ENCODE assay signal across 9 cellular contexts in genomic region chr1:59971464-59971911, GRCh38. TPM values are rescaled to one million over a fixed set of nuclear protein-coding genes. Genes with fewer than 3 reads are reported as not detected.
DNase-seq lines count a peak whose midpoint lies in the region; ATAC-seq, FAIRE-seq and TF ChIP-seq lines count a peak whose summit lies in the region.
"Had no signal": no experiment of that assay in that cellular context is flagged by ENCODE, and none has a peak within 500 bp of the region (broad histone marks: within the 10 kb centered on the region; RNA-seq: fewer than 3 reads in every experiment).

No MANE protein-coding gene starts in this region.

- no peaks in the 10 kb centered on the region for H3F3A ChIP-seq in OCI-LY1 (ENCODE audit: insufficient read depth, low read length)

- H3K4me3 Mint-ChIP-seq in activated T-helper 1 cell treated with anti-CD3 and anti-CD28 coated beads, Interleukin-12 subunit alpha, Interleukin-12 subunit beta, Interleukin-2, Interleukin-4 antibody, amounts not matched to agents 30 ng/mL and 10 ng/mL and 1 ng/mL, durations not matched to agents 14 hours and 24 hours and 36 hours = no peak overlapping the region
- H3K4me3 Mint-ChIP-seq: IgD-negative memory B cell had no signal

- H2AFZ ChIP-seq in OCI-LY1 (ENCODE audit: low read length) = no peak overlapping the region

- TF ChIP-seq EP300 in gastroesophageal sphincter (IDR thresholded peaks at IDR 0.05) = no peak

- H3K27ac Mint-ChIP-seq in activated T-helper 1 cell treated with anti-CD3 and anti-CD28 coated beads, Interleukin-12 subunit alpha, Interleukin-12 subunit beta, Interleukin-2, Interleukin-4 antibody, amounts not matched to agents 30 ng/mL and 10 ng/mL and 1 ng/mL, durations not matched to agents 14 hours and 24 hours and 36 hours = no peak overlapping the region
- H3K27ac Mint-ChIP-seq: IgD-negative memory B cell had no signal

- H3K9me3 Mint-ChIP-seq in activated T-helper 1 cell treated with anti-CD3 and anti-CD28 coated beads, Interleukin-12 subunit alpha, Interleukin-12 subunit beta, Interleukin-2, Interleukin-4 antibody, amounts not matched to agents 30 ng/mL and 10 ng/mL and 1 ng/mL, durations not matched to agents 14 hours and 24 hours and 36 hours = no peaks in the 10 kb centered on the region
- H3K9me3 Mint-ChIP-seq: IgD-negative memory B cell had no signal

- TF ChIP-seq CTCF in OCI-LY1 (IDR thresholded peaks at IDR 0.05; ENCODE audit: low read length) (peak; percentile 89), gastroesophageal sphincter (IDR thresholded peaks at IDR 0.05) (peak; percentile 68 to 91 (median 79))

- ATAC-seq in GM19395 (IDR thresholded peaks at IDR 0.05; ENCODE audit: unreplicated experiment) (peak; percentile 86), gastroesophageal sphincter (peak; percentile 68)

- DNase-seq in C1 segment of cervical spinal cord (lab: John Stamatoyannopoulos, UW) (peak in 12 of 14 donors; percentile 9 to 77 (median 63)), occipital lobe (lab: John Stamatoyannopoulos, UW) (peak; percentile 76), urothelium cell line (ENCODE audit: low spot score) (peak; percentile 85)
- peak; percentile 15 for DNase-seq in activated T-helper 1 cell treated with anti-CD3 and anti-CD28 coated beads, Interleukin-12 subunit alpha, Interleukin-12 subunit beta, Interleukin-2, Interleukin-4 antibody, amounts not matched to agents 30 ng/mL and 10 ng/mL and 1 ng/mL, durations not matched to agents 14 hours and 24 hours and 36 hours (ENCODE audit: low spot score)

- H3K79me2 ChIP-seq in OCI-LY1 (ENCODE audit: insufficient read depth, low read length) = no peaks in the 10 kb centered on the region

- intact Hi-C loops in activated T-helper 1 cell treated with anti-CD3 and anti-CD28 coated beads, Interleukin-12 subunit alpha, Interleukin-12 subunit beta, Interleukin-2, Interleukin-4 antibody, amounts not matched to agents 30 ng/mL and 10 ng/mL and 1 ng/mL, durations not matched to agents 14 hours and 24 hours and 36 hours (cut with micrococcal nuclease) = loop anchor here (5.0 to 10.0 kb wide), 3 partner anchors 793 to 1613 kb away; no protein-coding TSS in a partner anchor

- peaks cover 12% of the 10 kb centered on the region for H3K27me3 Mint-ChIP-seq in activated T-helper 1 cell treated with anti-CD3 and anti-CD28 coated beads, Interleukin-12 subunit alpha, Interleukin-12 subunit beta, Interleukin-2, Interleukin-4 antibody, amounts not matched to agents 30 ng/mL and 10 ng/mL and 1 ng/mL, durations not matched to agents 14 hours and 24 hours and 36 hours (ENCODE audit: insufficient read depth)

- H3K4me3 ChIP-seq in HUES6 (ENCODE audit: low read depth, low read length) (peak overlapping the region; percentile 32), OCI-LY1 (ENCODE audit: low read depth, low read length, poor library complexity, severe bottlenecking) (no peak overlapping the region), gastroesophageal sphincter (no peak overlapping the region)

- WGBS in gastroesophageal sphincter (ENCODE audit: low coverage in 1 of 2), 2 donors = 29% methylated on average over 4 of the region's 19 CpGs; no CpG with 5 or more reads in 1 of the 2 donors

- no peak for TF ChIP-seq POLR2A in gastroesophageal sphincter (IDR thresholded peaks at IDR 0.05)

- H3K9me3 ChIP-seq in HUES6 (ENCODE audit: control insufficient read depth, insufficient read depth, low read depth, low read length) (no peaks in the 10 kb centered on the region), OCI-LY1 (ENCODE audit: low read length) (no peaks in the 10 kb centered on the region), gastroesophageal sphincter (no peaks in the 10 kb centered on the region)

- peaks cover 6% of the 10 kb centered on the region for H3K4me1 Mint-ChIP-seq in activated T-helper 1 cell treated with anti-CD3 and anti-CD28 coated beads, Interleukin-12 subunit alpha, Interleukin-12 subunit beta, Interleukin-2, Interleukin-4 antibody, amounts not matched to agents 30 ng/mL and 10 ng/mL and 1 ng/mL, durations not matched to agents 14 hours and 24 hours and 36 hours (ENCODE audit: low read depth)

- H3K36me3 Mint-ChIP-seq in activated T-helper 1 cell treated with anti-CD3 and anti-CD28 coated beads, Interleukin-12 subunit alpha, Interleukin-12 subunit beta, Interleukin-2, Interleukin-4 antibody, amounts not matched to agents 30 ng/mL and 10 ng/mL and 1 ng/mL, durations not matched to agents 14 hours and 24 hours and 36 hours (ENCODE audit: low read depth) = no peaks in the 10 kb centered on the region
- H3K36me3 Mint-ChIP-seq: IgD-negative memory B cell had no signal

- H3K9ac ChIP-seq in HUES6 (ENCODE audit: low read length) (no peak overlapping the region), OCI-LY1 (ENCODE audit: low read length) (no peak overlapping the region)

- no peak overlapping the region; the same call in 1 of the 2 replicates for H3K4me2 ChIP-seq in OCI-LY1 (ENCODE audit: low read length)

- peaks cover 15% of the 10 kb centered on the region for H3K27me3 ChIP-seq in HUES6 (ENCODE audit: control insufficient read depth, insufficient read depth, low read length)
- no peaks in the 10 kb centered on the region for H3K27me3 ChIP-seq in OCI-LY1 (ENCODE audit: insufficient read depth, low read length)
- H3K27me3 ChIP-seq in gastroesophageal sphincter = no peaks in the 10 kb centered on the region

- H3K4me1 ChIP-seq in HUES6 (ENCODE audit: control insufficient read depth, insufficient read depth, low read length) (no peaks in the 10 kb centered on the region), OCI-LY1 (ENCODE audit: insufficient read depth, low read length, severe bottlenecking) (no peaks in the 10 kb centered on the region), gastroesophageal sphincter (peaks cover 0 to 9% (median 0%) of the 10 kb centered on the region in 3 donors)

- H4K20me1 ChIP-seq in OCI-LY1 (ENCODE audit: insufficient read depth, low read length) = no peaks in the 10 kb centered on the region

- no peaks in the 10 kb centered on the region for H3K9me2 ChIP-seq in OCI-LY1 (ENCODE audit: low read depth, low read length)

- no peak for FAIRE-seq in urothelium cell line (lab: Jason Lieb, UNC)

- no peaks in the 10 kb centered on the region for H3K36me3 ChIP-seq in HUES6 (ENCODE audit: control insufficient read depth, insufficient read depth, low read length)
- H3K36me3 ChIP-seq in OCI-LY1 (ENCODE audit: insufficient read depth, low read length) = no peaks in the 10 kb centered on the region
- H3K36me3 ChIP-seq in gastroesophageal sphincter = no peaks in the 10 kb centered on the region

- H3K27ac ChIP-seq in HUES6 (ENCODE audit: low read depth, low read length) (no peak overlapping the region), OCI-LY1 (ENCODE audit: low read depth, low read length, poor library complexity, severe bottlenecking) (no peak overlapping the region), gastroesophageal sphincter (no peak overlapping the region)

RNA-seq across cellular contexts. Expression of gene CYP2J2, which starts 44.9 kb away (rescaled TPM):
- 0.44 and 0.54 TPM in 2 replicates for total RNA-seq in activated T-helper 1 cell treated with anti-CD3 and anti-CD28 coated beads, Interleukin-12 subunit alpha, Interleukin-12 subunit beta, Interleukin-2, Interleukin-4 antibody, amounts not matched to agents 30 ng/mL and 10 ng/mL and 1 ng/mL, durations not matched to agents 14 hours and 24 hours and 36 hours
- total RNA-seq in gastroesophageal sphincter (1 to 10 TPM in 1 of 4 donors, under 1 TPM in 2, not detected in 1; 0.31 to 3.9 (median 0.35) TPM), occipital lobe (0.47 TPM)

Comparison
In these comparisons a context has a peak if more than half of its experiments do, and no peak if none do; other contexts are left out.
1. DNase-seq: peak in every context shown above with its lines; median percentile 85 in urothelium cell line; 76 in occipital lobe; 63 in C1 segment of cervical spinal cord; 15 in activated T-helper 1 cell treated with anti-CD3 and anti-CD28 coated beads, Interleukin-12 subunit alpha, Interleukin-12 subunit beta, Interleukin-2, Interleukin-4 antibody, amounts not matched to agents 30 ng/mL and 10 ng/mL and 1 ng/mL, durations not matched to agents 14 hours and 24 hours and 36 hours.